22 cellular contexts compared by ENCODE assay signal in the genomic region with DNA sequence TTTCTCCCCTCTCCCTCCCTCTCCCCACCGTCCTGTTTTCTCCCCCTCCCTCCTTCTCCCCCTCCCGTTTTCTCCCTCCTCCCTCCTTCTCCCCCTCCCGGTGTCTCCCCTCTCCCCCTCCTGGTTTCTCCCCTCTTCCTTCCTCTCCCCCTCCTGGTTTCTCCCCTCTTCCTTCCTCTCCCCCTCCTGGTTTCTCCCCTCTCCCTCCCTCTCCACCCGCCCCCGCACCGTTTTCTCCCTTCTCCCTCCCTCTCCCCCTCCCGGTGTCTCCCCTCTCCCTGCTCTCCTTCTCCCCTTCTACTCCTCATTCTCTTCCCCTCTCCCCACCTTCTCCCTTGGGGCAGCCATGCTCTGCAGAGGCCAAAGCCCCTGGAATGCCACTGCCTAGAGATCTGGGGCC. TPM values are rescaled to one million over a fixed set of nuclear protein-coding genes. Genes with fewer than 3 reads are reported as not detected.
"Had no signal": no experiment of that assay in that cellular context is flagged by ENCODE, and none has a peak within 500 bp of the region (broad histone marks: within the 10 kb centered on the region; RNA-seq: fewer than 3 reads in every experiment).

No MANE protein-coding gene starts in this region.

- H3K27me3 ChIP-seq: left lung, suprapubic skin, tibial nerve had no signal

- H3K9me3 Mint-ChIP-seq: activated naive CD4-positive, alpha-beta T cell treated with anti-CD3 and anti-CD28 coated beads, Interleukin-2, amount 50 U/mL, for 24 hours; natural killer cell treated with Interleukin-12 subunit alpha and Interleukin-12 subunit beta and Interleukin-15 and Interleukin-18, amount 100 ng/mL, for 72 hours; stimulated activated naive CD8-positive, alpha-beta T cell treated with anti-CD3 and anti-CD28 coated beads, Interleukin-15, amount 100 ng/mL, for 72 hours; T-cell had no signal

- H3K4me1 Mint-ChIP-seq: activated naive CD4-positive, alpha-beta T cell treated with anti-CD3 and anti-CD28 coated beads, Interleukin-2, amount 50 U/mL, for 24 hours had no signal

- H3K27ac ChIP-seq: left lung, suprapubic skin, tibial nerve had no signal

- ATAC-seq: activated CD8-positive, alpha-beta T cell treated with anti-CD3 and anti-CD28 coated beads, Interleukin-2, amount 10 ng/mL, durations not matched to agents 7 days and 5 days; esophagus mucosa; left lung; natural killer cell treated with Interleukin-12 subunit alpha and Interleukin-12 subunit beta and Interleukin-15 and Interleukin-18, amount 100 ng/mL, for 72 hours; sciatic nerve; stimulated activated naive CD8-positive, alpha-beta T cell treated with anti-CD3 and anti-CD28 coated beads, Interleukin-15, amount 100 ng/mL, for 72 hours; T-cell had no signal

- H3K9me3 ChIP-seq: left lung, suprapubic skin, tibial nerve had no signal

- H3K4me3 ChIP-seq: left lung, suprapubic skin, tibial nerve had no signal

- H3K27me3 Mint-ChIP-seq: activated naive CD4-positive, alpha-beta T cell treated with anti-CD3 and anti-CD28 coated beads, Interleukin-2, amount 50 U/mL, for 24 hours; natural killer cell treated with Interleukin-12 subunit alpha and Interleukin-12 subunit beta and Interleukin-15 and Interleukin-18, amount 100 ng/mL, for 72 hours; stimulated activated naive CD8-positive, alpha-beta T cell treated with anti-CD3 and anti-CD28 coated beads, Interleukin-15, amount 100 ng/mL, for 72 hours; T-cell had no signal

- H3K27ac Mint-ChIP-seq: activated CD8-positive, alpha-beta T cell treated with anti-CD3 and anti-CD28 coated beads, Interleukin-2, amount 10 ng/mL, durations not matched to agents 7 days and 5 days; activated naive CD4-positive, alpha-beta T cell treated with anti-CD3 and anti-CD28 coated beads, Interleukin-2, amount 50 U/mL, for 24 hours; natural killer cell treated with Interleukin-12 subunit alpha and Interleukin-12 subunit beta and Interleukin-15 and Interleukin-18, amount 100 ng/mL, for 72 hours; T-cell had no signal

- H3K4me3 Mint-ChIP-seq: activated CD8-positive, alpha-beta T cell treated with anti-CD3 and anti-CD28 coated beads, Interleukin-2, amount 10 ng/mL, durations not matched to agents 7 days and 5 days; activated naive CD4-positive, alpha-beta T cell treated with anti-CD3 and anti-CD28 coated beads, Interleukin-2, amount 50 U/mL, for 24 hours; brain; natural killer cell treated with Interleukin-12 subunit alpha and Interleukin-12 subunit beta and Interleukin-15 and Interleukin-18, amount 100 ng/mL, for 72 hours; stimulated activated naive CD8-positive, alpha-beta T cell treated with anti-CD3 and anti-CD28 coated beads, Interleukin-15, amount 100 ng/mL, for 72 hours; T-cell had no signal

- DNase-seq: activated CD4-positive, alpha-beta T cell treated with anti-CD3 and anti-CD28 coated beads for 1 hour; activated CD4-positive, alpha-beta T cell treated with anti-CD3 and anti-CD28 coated beads, Interleukin-2, amount 50 U/mL, for 1 hour; activated CD8-positive, alpha-beta T cell treated with anti-CD3 and anti-CD28 coated beads, Interleukin-2, amount 10 ng/mL, durations not matched to agents 7 days and 5 days; activated gamma-delta T cell treated with Interleukin-2 at 50 U/mL for 16 hours; aorta; caudate nucleus; dermis blood vessel endothelial cell; effector memory CD4-positive, alpha-beta T cell; foreskin melanocyte; midbrain; occipital lobe; small intestine; stimulated activated naive CD8-positive, alpha-beta T cell treated with anti-CD3 and anti-CD28 coated beads, Interleukin-15, amount 100 ng/mL, for 72 hours; T-cell had no signal

- H3K36me3 Mint-ChIP-seq: brain; natural killer cell treated with Interleukin-12 subunit alpha and Interleukin-12 subunit beta and Interleukin-15 and Interleukin-18, amount 100 ng/mL, for 72 hours had no signal

RNA-seq across cellular contexts. Expression of a gene that starts 58.3 kb away (rescaled TPM):
- total RNA-seq: activated CD8-positive, alpha-beta T cell treated with anti-CD3 and anti-CD28 coated beads, Interleukin-2, amount 10 ng/mL, durations not matched to agents 7 days and 5 days; natural killer cell treated with Interleukin-12 subunit alpha and Interleukin-12 subunit beta and Interleukin-15 and Interleukin-18, amount 100 ng/mL, for 72 hours had no signal
